22 cellular contexts compared by ENCODE assay signal in genomic region chr17:57493625-57494024, GRCh38.
A peak's percentile ranks its signal among the peaks of the same experiment; 100 is the strongest.
DNase-seq lines count a peak whose midpoint lies in the region; ATAC-seq, FAIRE-seq and TF ChIP-seq lines count a peak whose summit lies in the region.
"Had no signal": no experiment of that assay in that cellular context is flagged by ENCODE, and none has a peak within 500 bp of the region (broad histone marks: within the 10 kb centered on the region; RNA-seq: fewer than 3 reads in every experiment).

No MANE protein-coding gene starts in this region.

- no peak for DNase-seq in CD4-positive, CD25-positive, alpha-beta regulatory T cell
- DNase-seq in GM12878 (ENCODE audit: low read depth, low spot score) = no peak
- peak; percentile 19 for DNase-seq in spleen
- no peak for DNase-seq in stimulated activated CD4-positive, alpha-beta T cell treated with anti-CD3 and anti-CD28 coated beads, Interleukin-1b, Interleukin-23, amount 100 ng/mL, for 48 hours
- DNase-seq: Calu3; CD8-positive, alpha-beta memory T cell; DMS153; NCI-H1105 treated with DMSO at 0.1 percent for 48 hours; NCI-H2029 treated with DMSO at 0.1 percent for 48 hours; NCI-H345; NCI-H524; NCI-H774; NK-92 treated with Interleukin-12 subunit alpha and Interleukin-12 subunit beta, amount 100 ng/mL, for 24 hours; Peyer's patch had no signal

- no peak overlapping the region for H3K27ac ChIP-seq in CD4-positive, CD25-positive, alpha-beta regulatory T cell (ENCODE audit: insufficient read depth, low read length, poor library complexity, severe bottlenecking)
- H3K27ac ChIP-seq in KOPT-K1 (ENCODE audit: low read depth, low read length, poor library complexity, severe bottlenecking) (peak overlapping the region; percentile 95), GM12878 (ENCODE audit: control insufficient read depth, insufficient read depth) (0 out of 2 replicates have a peak overlapping the region, but pooled peaks have one; percentile 13), spleen (no peak overlapping the region)
- H3K27ac ChIP-seq: Peyer's patch had no signal

- intact Hi-C loops in GM12878 (cut with micrococcal nuclease; ENCODE audit: unreplicated experiment) = no loop called here
- intact Hi-C loops in spleen (cut with DNase I; ENCODE audit: low total_unique reads) = no loop called here

- no peaks in the 10 kb centered on the region for H3K9me3 ChIP-seq in CD4-positive, CD25-positive, alpha-beta regulatory T cell (ENCODE audit: control insufficient read depth in 2 of 2, low read length in 2 of 2)
- H3K9me3 ChIP-seq in KOPT-K1 (ENCODE audit: insufficient read depth, low read length, poor library complexity, severe bottlenecking) = no peaks in the 10 kb centered on the region
- no peaks in the 10 kb centered on the region for H3K9me3 ChIP-seq in GM12878 (replicated peaks; ENCODE audit: control insufficient read depth, insufficient read depth, low read length)
- no peaks in the 10 kb centered on the region for H3K9me3 ChIP-seq in spleen
- H3K9me3 ChIP-seq: Peyer's patch had no signal

- peak overlapping the region; percentile 18 to 37 (median 32) for H3K27ac Mint-ChIP-seq in CD4-positive, CD25-positive, alpha-beta regulatory T cell

- TF ChIP-seq RAD21 in GM12878 (IDR thresholded peaks at IDR 0.05; ENCODE audit: insufficient read depth, low read depth, low read length) = no peak

- SMC1A ChIA-PET in GM12878 (lab: Charles Lee; ENCODE audit: uncharacterized antibody, unreplicated experiment) = no interaction called here

- no peaks in the 10 kb centered on the region for H3K9me3 Mint-ChIP-seq in CD4-positive, CD25-positive, alpha-beta regulatory T cell
- H3K9me3 Mint-ChIP-seq: CD8-positive, alpha-beta memory T cell had no signal

- no peaks in the 10 kb centered on the region for H3K27me3 Mint-ChIP-seq in CD4-positive, CD25-positive, alpha-beta regulatory T cell

- TF ChIP-seq POLR2A in GM12878 (IDR thresholded peaks at IDR 0.05; ENCODE audit: low read depth, low read length) (no peak), spleen (IDR thresholded peaks at IDR 0.05) (no peak)

- POLR2A ChIA-PET in GM12878 (lab: Charles Lee) = interaction anchor here (1.4 kb wide), 1 partner anchor 20 kb away, joined by 3 read pairs; no protein-coding TSS in a partner anchor

- peaks cover 12% of the 10 kb centered on the region for H3K4me1 ChIP-seq in CD4-positive, CD25-positive, alpha-beta regulatory T cell (ENCODE audit: control insufficient read depth, insufficient read depth, low read length, poor library complexity, severe bottlenecking)
- H3K4me1 ChIP-seq in GM12878 (ENCODE audit: control insufficient read depth, insufficient read depth, low read length) = peaks cover 17% of the 10 kb centered on the region
- peaks cover 13 to 43% (median 33%) of the 10 kb centered on the region in 6 donors for H3K4me1 ChIP-seq in spleen
- H3K4me1 ChIP-seq: Peyer's patch had no signal

- no peak overlapping the region for H2AFZ ChIP-seq in GM12878 (ENCODE audit: control insufficient read depth, low read depth, low read length)

- no peak for ATAC-seq in CD4-positive, CD25-positive, alpha-beta regulatory T cell (ENCODE audit: low read depth in 2 of 2)
- ATAC-seq in GM12878 (no peak), HG02610 (IDR thresholded peaks at IDR 0.05; ENCODE audit: unreplicated experiment) (no peak), HG03521 (IDR thresholded peaks at IDR 0.05; ENCODE audit: unreplicated experiment) (no peak)
- ATAC-seq: HCT116, SK-N-SH treated with all-trans-retinoic acid at 6 μM for 48 hours had no signal

- no peak for FAIRE-seq in GM12878 (lab: Jason Lieb, UNC)
- FAIRE-seq: G401.6, GM18507, H1 had no signal

- TF ChIP-seq CTCF in GM12878 (IDR thresholded peaks at IDR 0.05 in 2 of 3, conservative IDR thresholded peaks at IDR 0.05 in 1 of 3; ENCODE audit: control insufficient read depth in 2 of 3, extremely low read depth in 1 of 3, insufficient read depth in 1 of 3, low read depth in 3 of 3, low read length in 3 of 3) = no peak
- no peak for TF ChIP-seq CTCF in spleen (IDR thresholded peaks at IDR 0.05 in 8 of 11, conservative IDR thresholded peaks at IDR 0.05 in 3 of 11)

- H3K4me3 Mint-ChIP-seq in CD4-positive, CD25-positive, alpha-beta regulatory T cell = peak overlapping the region in 2 of 4 donors; percentile 19 to 29
- H3K4me3 Mint-ChIP-seq: CD8-positive, alpha-beta memory T cell had no signal

- H3K36me3 Mint-ChIP-seq in CD4-positive, CD25-positive, alpha-beta regulatory T cell = no peaks in the 10 kb centered on the region

- H3K4me1 Mint-ChIP-seq in CD4-positive, CD25-positive, alpha-beta regulatory T cell = peaks cover 20 to 91% (median 61%) of the 10 kb centered on the region in 4 donors

- no peak overlapping the region for H3K9ac ChIP-seq in GM12878 (ENCODE audit: control insufficient read depth, insufficient read depth, low read length)

- H3K4me3 ChIP-seq in CD4-positive, CD25-positive, alpha-beta regulatory T cell (ENCODE audit: low read depth, low read length) = no peak overlapping the region
- no peak overlapping the region for H3K4me3 ChIP-seq in GM12878
- no peak overlapping the region for H3K4me3 ChIP-seq in spleen
- H3K4me3 ChIP-seq: Peyer's patch had no signal

- CTCF ChIA-PET in GM12878 (lab: Yijun Ruan, JAX) = interaction anchor here (1.2 kb wide), 1 partner anchor 12 kb away, joined by 3 read pairs; no protein-coding TSS in a partner anchor

- RAD21 ChIA-PET in GM12878 (lab: Charles Lee; ENCODE audit: unreplicated experiment) = no interaction called here

- no peaks in the 10 kb centered on the region for H3K36me3 ChIP-seq in CD4-positive, CD25-positive, alpha-beta regulatory T cell (ENCODE audit: control insufficient read depth, insufficient read depth, low read length)
- peaks cover 77% of the 10 kb centered on the region for H3K36me3 ChIP-seq in KOPT-K1 (ENCODE audit: insufficient read depth, low read length)
- H3K36me3 ChIP-seq in GM12878 (ENCODE audit: control insufficient read depth in 2 of 2, insufficient read depth in 2 of 2, low read length in 1 of 2) = peaks cover 0 to 3% of the 10 kb centered on the region in 2 experiments; a peak in 3 of 4 replicates
- no peaks in the 10 kb centered on the region for H3K36me3 ChIP-seq in spleen
- H3K36me3 ChIP-seq: Peyer's patch had no signal

- H3K79me2 ChIP-seq in GM12878 (ENCODE audit: control insufficient read depth, insufficient read depth, low read length) = peaks cover 12% of the 10 kb centered on the region

- in situ Hi-C loops in GM12878 (cut with MboI) = no loop called here

- H3K27me3 ChIP-seq in CD4-positive, CD25-positive, alpha-beta regulatory T cell (ENCODE audit: control insufficient read depth, insufficient read depth, low read length) = no peaks in the 10 kb centered on the region
- H3K27me3 ChIP-seq in GM12878 (replicated peaks in 1 of 2; ENCODE audit: control insufficient read depth in 2 of 2, insufficient read depth in 2 of 2, low read length in 1 of 2) (no peaks in the 10 kb centered on the region), spleen (replicated peaks in 1 of 7) (no peaks in the 10 kb centered on the region)
- H3K27me3 ChIP-seq: Peyer's patch had no signal

- no TSS peak for BruUV-seq in GM12878 (replicated peaks; lab: Mats Ljungman, UMichigan)

- WGBS in GM12878 (ENCODE audit: insufficient coverage, insufficient replicate concordance, low lambda C conversion rate, missing lambda C conversion rate) = over 99% methylated on average over 6 of the region's 6 CpGs
- 89 to 97% (median 92%) methylated on average over 6 of the region's 6 CpGs for WGBS in spleen, 5 donors

- TF ChIP-seq EP300 in GM12878 (IDR thresholded peaks at IDR 0.05; ENCODE audit: borderline replicate concordance in 1 of 2, control insufficient read depth in 1 of 2, low read depth in 2 of 2, low read length in 2 of 2) = no peak

- no peak overlapping the region for H3K4me2 ChIP-seq in GM12878 (ENCODE audit: control insufficient read depth, insufficient read depth)

- H4K20me1 ChIP-seq in GM12878 (ENCODE audit: control insufficient read depth, insufficient read depth) = no peaks in the 10 kb centered on the region

TF ChIP-seq in GM12878, 131 proteins besides CTCF, POLR2A, EP300 and RAD21:
- peak; percentile 56 for TF ChIP-seq PKNOX1 (IDR thresholded peaks at IDR 0.05)
- no peak for TF ChIP-seq TARDBP (IDR thresholded peaks at IDR 0.05; ENCODE audit: borderline replicate concordance)

Comparison
In these comparisons a context has a peak if more than half of its experiments do, and no peak if none do; other contexts are left out.
1. H3K27ac ChIP-seq: peak in KOPT-K1 (single experiment) and GM12878 (single experiment); none in CD4-positive, CD25-positive, alpha-beta regulatory T cell (single experiment) and spleen (0 of 8).